8 cellular contexts compared by ENCODE assay signal in the genomic region with DNA sequence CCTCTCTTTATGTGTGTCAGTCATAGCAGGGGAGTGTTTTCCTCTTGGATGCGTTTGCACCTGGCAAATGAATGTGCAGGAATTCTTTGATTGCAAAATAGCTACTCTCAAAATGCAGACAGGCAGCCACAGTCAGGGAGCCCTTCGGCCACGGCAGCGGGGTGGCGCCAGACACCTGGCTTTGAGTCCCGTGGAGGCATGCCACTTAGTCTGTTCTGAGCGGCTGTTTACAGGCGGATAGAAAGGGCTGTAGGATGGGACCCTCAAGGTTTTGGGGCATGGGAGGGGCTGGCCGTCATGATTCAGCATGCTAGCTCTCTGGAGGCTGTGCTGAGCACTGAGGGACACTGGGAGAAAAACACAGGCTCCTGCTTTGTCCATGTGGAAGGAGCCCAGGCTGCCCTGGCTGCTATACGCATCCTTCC.
A peak's percentile ranks its signal among the peaks of the same experiment; 100 is the strongest.
DNase-seq lines count a peak whose midpoint lies in the region; ATAC-seq and TF ChIP-seq lines count a peak whose summit lies in the region.

No MANE protein-coding gene starts in this region.

- POLR2A ChIA-PET in naive thymus-derived CD8-positive, alpha-beta T cell (lab: Charles Lee) = interaction anchor here (1.8 kb wide), 1 partner anchor 205 kb away, joined by 7 read pairs; no protein-coding TSS in a partner anchor

- peaks cover 17 to 44% (median 24%) of the 10 kb centered on the region in 4 donors for H3K4me1 Mint-ChIP-seq in naive thymus-derived CD8-positive, alpha-beta T cell
- peaks cover 35% of the 10 kb centered on the region for H3K4me1 Mint-ChIP-seq in activated T-helper 1 cell treated with anti-CD3 and anti-CD28 coated beads, Interleukin-12 subunit alpha, Interleukin-12 subunit beta, Interleukin-2, Interleukin-4 antibody, amounts not matched to agents 30 ng/mL and 10 ng/mL and 1 ng/mL, durations not matched to agents 14 hours and 24 hours and 36 hours (ENCODE audit: low read depth)

- H3K9me3 Mint-ChIP-seq in naive thymus-derived CD8-positive, alpha-beta T cell = no peaks in the 10 kb centered on the region
- no peaks in the 10 kb centered on the region for H3K9me3 Mint-ChIP-seq in activated T-helper 1 cell treated with anti-CD3 and anti-CD28 coated beads, Interleukin-12 subunit alpha, Interleukin-12 subunit beta, Interleukin-2, Interleukin-4 antibody, amounts not matched to agents 30 ng/mL and 10 ng/mL and 1 ng/mL, durations not matched to agents 14 hours and 24 hours and 36 hours

- DNase-seq in NCI-H82 (lab: John Stamatoyannopoulos, UW) = peak; percentile 69
- no peak for DNase-seq in NCI-H82 treated with DMSO at 0.1 percent for 48 hours (lab: John Stamatoyannopoulos, UW; ENCODE audit: unreplicated experiment)
- DNase-seq in NCI-H2029 (lab: John Stamatoyannopoulos, UW) = peak; percentile 19
- DNase-seq in activated CD4-positive, alpha-beta T cell treated with anti-CD3 and anti-CD28 coated beads for 48 hours = peak; percentile 57
- DNase-seq in fibroblast of mammary gland (ENCODE audit: low read depth) = peak; percentile 68
- peak in 9 of 10 donors; percentile 11 to 77 (median 33) for DNase-seq in naive thymus-derived CD8-positive, alpha-beta T cell
- DNase-seq in activated T-helper 1 cell treated with anti-CD3 and anti-CD28 coated beads, Interleukin-12 subunit alpha, Interleukin-12 subunit beta, Interleukin-2, Interleukin-4 antibody, amounts not matched to agents 30 ng/mL and 10 ng/mL and 1 ng/mL, durations not matched to agents 14 hours and 24 hours and 36 hours (ENCODE audit: low spot score) = no peak
- DNase-seq in GOT3 (lab: John Stamatoyannopoulos, UW) = no peak

- H3K27ac Mint-ChIP-seq in naive thymus-derived CD8-positive, alpha-beta T cell = peak overlapping the region in 2 of 10 donors; percentile 52 to 53
- no peak overlapping the region for H3K27ac Mint-ChIP-seq in activated T-helper 1 cell treated with anti-CD3 and anti-CD28 coated beads, Interleukin-12 subunit alpha, Interleukin-12 subunit beta, Interleukin-2, Interleukin-4 antibody, amounts not matched to agents 30 ng/mL and 10 ng/mL and 1 ng/mL, durations not matched to agents 14 hours and 24 hours and 36 hours

- H3K27me3 Mint-ChIP-seq in naive thymus-derived CD8-positive, alpha-beta T cell = no peaks in the 10 kb centered on the region
- H3K27me3 Mint-ChIP-seq in activated T-helper 1 cell treated with anti-CD3 and anti-CD28 coated beads, Interleukin-12 subunit alpha, Interleukin-12 subunit beta, Interleukin-2, Interleukin-4 antibody, amounts not matched to agents 30 ng/mL and 10 ng/mL and 1 ng/mL, durations not matched to agents 14 hours and 24 hours and 36 hours (ENCODE audit: insufficient read depth) = no peaks in the 10 kb centered on the region

- intact Hi-C loops in activated T-helper 1 cell treated with anti-CD3 and anti-CD28 coated beads, Interleukin-12 subunit alpha, Interleukin-12 subunit beta, Interleukin-2, Interleukin-4 antibody, amounts not matched to agents 30 ng/mL and 10 ng/mL and 1 ng/mL, durations not matched to agents 14 hours and 24 hours and 36 hours (cut with micrococcal nuclease) = loop anchor here (1.0 kb wide), 1 partner anchor 205 kb away; no protein-coding TSS in a partner anchor

- peaks cover 0 to 2% (median 0%) of the 10 kb centered on the region in 3 donors for H3K36me3 Mint-ChIP-seq in naive thymus-derived CD8-positive, alpha-beta T cell
- no peaks in the 10 kb centered on the region for H3K36me3 Mint-ChIP-seq in activated T-helper 1 cell treated with anti-CD3 and anti-CD28 coated beads, Interleukin-12 subunit alpha, Interleukin-12 subunit beta, Interleukin-2, Interleukin-4 antibody, amounts not matched to agents 30 ng/mL and 10 ng/mL and 1 ng/mL, durations not matched to agents 14 hours and 24 hours and 36 hours (ENCODE audit: low read depth)

- ATAC-seq in naive thymus-derived CD8-positive, alpha-beta T cell = peak; percentile 70 to 96

- TF ChIP-seq CTCF in fibroblast of mammary gland (conservative IDR thresholded peaks at IDR 0.05; ENCODE audit: control insufficient read depth, insufficient read depth, low read depth, low read length) = peak; percentile 63

- no peak overlapping the region for H3K4me3 ChIP-seq in fibroblast of mammary gland (ENCODE audit: control insufficient read depth, low read depth, low read length)

- no peak overlapping the region for H3K4me3 Mint-ChIP-seq in naive thymus-derived CD8-positive, alpha-beta T cell
- H3K4me3 Mint-ChIP-seq in activated T-helper 1 cell treated with anti-CD3 and anti-CD28 coated beads, Interleukin-12 subunit alpha, Interleukin-12 subunit beta, Interleukin-2, Interleukin-4 antibody, amounts not matched to agents 30 ng/mL and 10 ng/mL and 1 ng/mL, durations not matched to agents 14 hours and 24 hours and 36 hours = no peak overlapping the region

Comparison
In these comparisons a context has a peak if more than half of its experiments do, and no peak if none do; other contexts are left out.
1. DNase-seq: peak in NCI-H82 (single experiment), NCI-H2029 (single experiment), activated CD4-positive, alpha-beta T cell treated with anti-CD3 and anti-CD28 coated beads for 48 hours (single experiment), fibroblast of mammary gland (single experiment) and naive thymus-derived CD8-positive, alpha-beta T cell (9 of 10); none in NCI-H82 treated with DMSO at 0.1 percent for 48 hours (single experiment), activated T-helper 1 cell treated with anti-CD3 and anti-CD28 coated beads, Interleukin-12 subunit alpha, Interleukin-12 subunit beta, Interleukin-2, Interleukin-4 antibody, amounts not matched to agents 30 ng/mL and 10 ng/mL and 1 ng/mL, durations not matched to agents 14 hours and 24 hours and 36 hours (single experiment) and GOT3 (single experiment).